11 cellular contexts compared by ENCODE assay signal in the genomic region with DNA sequence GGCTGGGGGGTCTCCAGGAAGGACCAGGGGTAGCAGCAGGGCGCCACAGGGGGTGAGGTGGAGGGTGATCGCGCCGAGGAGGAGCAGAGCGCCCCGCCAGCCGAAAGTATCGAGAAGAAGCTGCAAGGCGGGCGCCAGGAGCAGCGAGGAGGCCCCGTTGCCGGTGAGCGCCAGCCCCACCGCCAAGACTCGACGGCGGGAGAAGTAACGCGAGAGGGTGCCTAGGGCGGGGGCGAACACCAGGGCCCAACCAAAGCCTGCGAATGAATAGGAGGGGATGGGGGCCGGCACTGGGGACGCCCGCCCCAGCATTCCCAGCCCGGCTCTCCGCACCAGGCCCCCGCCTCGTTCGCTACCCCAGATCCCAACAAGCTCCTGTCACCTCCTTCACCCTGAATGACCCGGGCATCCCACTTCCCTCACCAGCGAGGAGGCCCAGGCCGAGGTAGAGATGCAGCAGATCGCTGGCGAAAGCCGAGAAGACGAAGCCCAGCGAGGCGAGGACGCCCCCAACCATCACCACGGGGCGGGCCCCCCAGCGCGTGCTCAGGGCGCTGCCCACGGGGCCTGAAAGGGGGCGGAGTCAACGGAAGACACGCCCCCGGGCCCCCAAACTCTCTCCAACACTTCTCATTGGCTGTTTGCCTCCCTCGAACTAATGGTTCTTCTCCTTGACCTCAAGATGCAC. TPM values are rescaled to one million over a fixed set of nuclear protein-coding genes. Genes with fewer than 3 reads are reported as not detected.
A peak's percentile ranks its signal among the peaks of the same experiment; 100 is the strongest.
DNase-seq lines count a peak whose midpoint lies in the region; TF ChIP-seq lines count a peak whose summit lies in the region.
"Had no signal": no experiment of that assay in that cellular context is flagged by ENCODE, and none has a peak within 500 bp of the region (broad histone marks: within the 10 kb centered on the region; RNA-seq: fewer than 3 reads in every experiment).

No MANE protein-coding gene starts in this region.

- H3K36me3 ChIP-seq in mesodermal cell (ENCODE audit: control insufficient read depth, insufficient read depth, low read length) (no peaks in the 10 kb centered on the region), transverse colon (no peaks in the 10 kb centered on the region)

- 9 to 11% methylated on average over 35 to 44 of the region's 52 CpGs for WGBS in mesodermal cell (ENCODE audit: insufficient coverage in 2 of 2), 2 experiments
- 44% methylated on average over 48 of the region's 52 CpGs; no CpG with 5 or more reads in 1 of the 2 donors for WGBS in transverse colon (ENCODE audit: low coverage in 1 of 2), 2 donors

- in situ Hi-C loops in transverse colon (cut with MboI; ENCODE audit: low pct_ligation_motif_present in 1 of 4, low pct_unique_long_range_greater_than_20kb in 1 of 4, low sequenced_read_pairs in 3 of 4), result loop anchor here in 3 of 4 donors (10.0 to 25.0 kb wide), 3 partner anchors 172 to 295 kb away; a partner anchor contains a TSS

- no peak for TF ChIP-seq CTCF in transverse colon (IDR thresholded peaks at IDR 0.05)

- H3K4me3 ChIP-seq in mesodermal cell (ENCODE audit: extremely low read depth, insufficient read depth, low read length, poor library complexity, severe bottlenecking), result peak overlapping the region; percentile 11
- peak overlapping the region in 3 of 4 donors; percentile 27 to 49 (median 46) for H3K4me3 ChIP-seq in transverse colon

- H3K4me1 ChIP-seq in mesodermal cell (ENCODE audit: control insufficient read depth, insufficient read depth, low read length, poor library complexity, severe bottlenecking) (peaks cover 18% of the 10 kb centered on the region), transverse colon (peaks cover 25 to 50% (median 37%) of the 10 kb centered on the region in 4 donors)

- intact Hi-C loops in transverse colon (cut with DNase I; ENCODE audit: low total_unique reads), result loop anchor here (10.0 kb wide), 1 partner anchor 542 kb away; a partner anchor contains a TSS

- H3K27me3 ChIP-seq in transverse colon, result peaks cover 17% of the 10 kb centered on the region

- H3K9me3 ChIP-seq in mesodermal cell (ENCODE audit: control insufficient read depth, low read length), result no peaks in the 10 kb centered on the region
- no peaks in the 10 kb centered on the region for H3K9me3 ChIP-seq in transverse colon

- no peak for TF ChIP-seq POLR2A in transverse colon (IDR thresholded peaks at IDR 0.05)

- DNase-seq in DMS79 treated with DMSO at 0.1 percent for 48 hours (lab: John Stamatoyannopoulos, UW) (peak; percentile 11), DMS79 (lab: John Stamatoyannopoulos, UW) (no peak), caudate nucleus (lab: John Stamatoyannopoulos, UW) (peak in 4 of 61 donors; percentile 19 to 43 (median 22)), transverse colon (no peak), NCI-H2107 (lab: John Stamatoyannopoulos, UW) (no peak), Ammon's horn (ENCODE audit: low spot score) (no peak), NCI-H446 treated with DMSO at 0.1 percent for 48 hours (lab: John Stamatoyannopoulos, UW) (no peak)

- H3K27ac ChIP-seq in caudate nucleus (ENCODE audit: low read depth, low read length) (peak overlapping the region; percentile 36), mesodermal cell (ENCODE audit: low read depth, low read length, severe bottlenecking) (no peak overlapping the region), transverse colon (peak overlapping the region in 3 of 4 donors; percentile 28 to 69 (median 35))

- no peak for TF ChIP-seq EP300 in transverse colon (IDR thresholded peaks at IDR 0.05; ENCODE audit: low read depth)

RNA-seq across cellular contexts. Expression of a gene that starts 1.2 kb away (rescaled TPM):
- polyA plus RNA-seq in mesodermal cell (2013, experiment 1 of 2), result 0.33 TPM
- not detected for polyA plus RNA-seq in mesodermal cell (2013, experiment 2 of 2)
- 1 to 10 TPM in 2 of 4 donors, not detected in 2; 1.2 to 2.2 TPM for total RNA-seq in transverse colon
- total RNA-seq: M059J had no signal
- polyA plus RNA-seq: AG04450, fibroblast of lung had no signal

RNA-seq across cellular contexts. Expression of a gene that starts 6.8 kb away (rescaled TPM):
- polyA plus RNA-seq in mesodermal cell (2013, experiment 1 of 2), result 8.1 TPM
- polyA plus RNA-seq in mesodermal cell (2013, experiment 2 of 2), result 7.1 TPM
- 1 to 10 TPM in 3 of 4 donors, not detected in 1; 2.4 to 8.6 (median 3.5) TPM for total RNA-seq in transverse colon

RNA-seq across cellular contexts. Expression of a gene that starts 19.8 kb away (rescaled TPM):
- polyA plus RNA-seq in mesodermal cell (2013, experiment 1 of 2), result 12.5 TPM
- polyA plus RNA-seq in mesodermal cell (2013, experiment 2 of 2), result 8.3 TPM
- 1 to 10 TPM in 1 of 4 donors, under 1 TPM in 2, not detected in 1; 0.32 to 1.8 (median 0.82) TPM for total RNA-seq in transverse colon
- total RNA-seq: M059J had no signal
- polyA plus RNA-seq: AG04450 had no signal

RNA-seq across cellular contexts. Expression of a gene that starts 30.2 kb away (rescaled TPM):
- polyA plus RNA-seq in mesodermal cell (2013, experiment 1 of 2), result 315 TPM
- polyA plus RNA-seq in mesodermal cell (2013, experiment 2 of 2), result 270 TPM
- total RNA-seq in transverse colon, result 100 to 1,000 TPM in 2 of 4 donors, 10 to 100 TPM in 2; 38.8 to 177 (median 118) TPM

RNA-seq across cellular contexts. Expression of a gene that starts 37.4 kb away (rescaled TPM):
- not detected for polyA plus RNA-seq in mesodermal cell (2013, experiment 1 of 2)
- polyA plus RNA-seq in mesodermal cell (2013, experiment 2 of 2), result not detected
- 1 to 10 TPM in 2 of 4 donors, not detected in 2; 6.3 to 7.0 TPM for total RNA-seq in transverse colon
- total RNA-seq: fibroblast of lung, M059J had no signal
- polyA plus RNA-seq: AG04450, fibroblast of lung had no signal
